Comparison of ENCODE assay signal across 24 cellular contexts in genomic region chr18:24095976-24096375, GRCh38. TPM values are rescaled to one million over a fixed set of nuclear protein-coding genes. Genes with fewer than 3 reads are reported as not detected.
"Had no signal": no experiment of that assay in that cellular context is flagged by ENCODE, and none has a peak within 500 bp of the region (broad histone marks: within the 10 kb centered on the region; RNA-seq: fewer than 3 reads in every experiment).

No MANE protein-coding gene starts in this region.

- H3K4me3 ChIP-seq: esophagus muscularis mucosa, gastroesophageal sphincter, heart left ventricle, right lobe of liver, skin epidermis, thoracic aorta, uterus had no signal

- DNase-seq: activated CD4-positive, alpha-beta T cell treated with anti-CD3 and anti-CD28 coated beads for 48 hours; activated CD4-positive, alpha-beta T cell treated with anti-CD3 and anti-CD28 coated beads, Interleukin-2, amount 50 U/mL, for 48 hours; activated CD8-positive, alpha-beta memory T cell treated with anti-CD3 and anti-CD28 coated beads, Interleukin-2, amount 50 U/mL, for 48 hours; activated gamma-delta T cell treated with Interleukin-2 at 50 U/mL for 16 hours; activated naive CD4-positive, alpha-beta T cell treated with anti-CD3 and anti-CD28 coated beads, Interleukin-2, amount 50 U/mL, for 16 hours; activated T-cell treated with anti-CD3 and anti-CD28 coated beads, Interleukin-2, amount 50 U/mL, for 24 hours; anterior cingulate cortex; endodermal cell; heart left ventricle; hypothalamus; immature natural killer cell; kidney; left colon; naive B cell; nephron progenitor cell; right lobe of liver; stimulated activated CD4-positive, alpha-beta T cell treated with anti-CD3 and anti-CD28 coated beads, Interleukin-12 subunit alpha, Interleukin-12 subunit beta, amount 100 ng/mL, for 4 hours; stimulated activated CD4-positive, alpha-beta T cell treated with anti-CD3 and anti-CD28 coated beads, Interleukin-4, amount 100 ng/mL, for 1 hour; uterus; WERI-Rb-1 had no signal

RNA-seq across cellular contexts. Expression of gene CABYR, which starts 42.9 kb away (rescaled TPM):
- polyA plus RNA-seq: immature natural killer cell had no signal
